ENCODE assay signal across 1 cellular context in genomic region chr18:11885278-11885991, GRCh38.
TF ChIP-seq lines count a peak whose summit lies in the region.

No MANE protein-coding gene starts in this region.

TF ChIP-seq in HepG2, 621 proteins besides CTCF, POLR2A, EP300 and RAD21 (continues in another document):
- TF ChIP-seq CHD4 (IDR thresholded peaks at IDR 0.05; ENCODE audit: borderline replicate concordance, low read length) (no peak), ZBTB38 (CRISPR knock-in tag; IDR thresholded peaks at IDR 0.05) (peak; percentile 62), ELF1 (CRISPR knock-in tag; IDR thresholded peaks at IDR 0.05) (peak; percentile 59), ZNF225 (CRISPR knock-in tag; IDR thresholded peaks at IDR 0.05) (no peak), NCOA2 (CRISPR knock-in tag; IDR thresholded peaks at IDR 0.05) (peak; percentile 66), HNF4A (CRISPR knock-in tag; IDR thresholded peaks at IDR 0.05) (peak; percentile 78), FOXA3 (CRISPR knock-in tag; IDR thresholded peaks at IDR 0.05) (peak; percentile 32; the same call in 1 of the 2 replicates), ZGPAT (CRISPR knock-in tag; IDR thresholded peaks at IDR 0.05) (peak; percentile 19; the same call in 1 of the 2 replicates), TEAD3 (CRISPR knock-in tag; optimal IDR thresholded peaks at IDR 0.05; ENCODE audit: borderline replicate concordance) (peak; percentile 92), RAD51 (IDR thresholded peaks at IDR 0.05; ENCODE audit: borderline replicate concordance) (no peak), STAT6 (CRISPR knock-in tag; IDR thresholded peaks at IDR 0.05; ENCODE audit: borderline replicate concordance) (no peak), SIX4 (CRISPR knock-in tag; IDR thresholded peaks at IDR 0.05) (peak; percentile 70), PRPF4 (IDR thresholded peaks at IDR 0.05; ENCODE audit: low read depth, low read length, poor library complexity, severe bottlenecking) (peak; percentile 60), ZNF614 (CRISPR knock-in tag; IDR thresholded peaks at IDR 0.05; ENCODE audit: borderline replicate concordance) (no peak), SAP130 (CRISPR knock-in tag; IDR thresholded peaks at IDR 0.05; ENCODE audit: low read depth) (peak; percentile 58), CBX5 (CRISPR knock-in tag; IDR thresholded peaks at IDR 0.05; ENCODE audit: borderline replicate concordance) (0 out of 2 replicates have a peak, but pooled peaks have one; percentile 22), CEBPG (CRISPR knock-in tag; IDR thresholded peaks at IDR 0.05) (0 out of 2 replicates have a peak, but pooled peaks have one; percentile 34), ETV5 (CRISPR knock-in tag; IDR thresholded peaks at IDR 0.05; ENCODE audit: borderline replicate concordance) (peak; percentile 21; the same call in 1 of the 2 replicates), HNF4G (IDR thresholded peaks at IDR 0.05; ENCODE audit: borderline replicate concordance, low read depth, low read length) (peak; percentile 68), HNF4G (CRISPR knock-in tag; IDR thresholded peaks at IDR 0.05; ENCODE audit: borderline replicate concordance, low read depth) (no peak), ZNF383 (CRISPR knock-in tag; IDR thresholded peaks at IDR 0.05; ENCODE audit: borderline replicate concordance) (no peak), TFDP1 (CRISPR knock-in tag; IDR thresholded peaks at IDR 0.05; ENCODE audit: borderline replicate concordance) (peak; percentile 18; the same call in 1 of the 2 replicates), RBFOX2 (IDR thresholded peaks at IDR 0.05; ENCODE audit: low read depth, low read length) (0 out of 2 replicates have a peak, but pooled peaks have one; percentile 27), MED13 (CRISPR knock-in tag; IDR thresholded peaks at IDR 0.05) (no peak), ZNF264 (CRISPR knock-in tag; IDR thresholded peaks at IDR 0.05) (peak; percentile 87), GATAD2A (CRISPR knock-in tag; IDR thresholded peaks at IDR 0.05) (peak; percentile 70), ASH2L (IDR thresholded peaks at IDR 0.05; ENCODE audit: insufficient read length, low read depth, low read length) (peak; percentile 48), NR2F2 (IDR thresholded peaks at IDR 0.05; ENCODE audit: borderline replicate concordance, low read depth) (no peak), ZNF687 (CRISPR knock-in tag; IDR thresholded peaks at IDR 0.05) (peak; percentile 65), FOSL2 (CRISPR knock-in tag; IDR thresholded peaks at IDR 0.05) (peak; percentile 24; the same call in 1 of the 2 replicates), ZNF768 (CRISPR knock-in tag; IDR thresholded peaks at IDR 0.05) (peak; percentile 32; the same call in 1 of the 2 replicates), ZNF292 (CRISPR knock-in tag; IDR thresholded peaks at IDR 0.05; ENCODE audit: borderline replicate concordance, low read depth) (peak; percentile 71; the same call in 1 of the 2 replicates), KAT8 (CRISPR knock-in tag; IDR thresholded peaks at IDR 0.05) (0 out of 2 replicates have a peak, but pooled peaks have one; percentile 22)
- TF ChIP-seq, protein P1, sequence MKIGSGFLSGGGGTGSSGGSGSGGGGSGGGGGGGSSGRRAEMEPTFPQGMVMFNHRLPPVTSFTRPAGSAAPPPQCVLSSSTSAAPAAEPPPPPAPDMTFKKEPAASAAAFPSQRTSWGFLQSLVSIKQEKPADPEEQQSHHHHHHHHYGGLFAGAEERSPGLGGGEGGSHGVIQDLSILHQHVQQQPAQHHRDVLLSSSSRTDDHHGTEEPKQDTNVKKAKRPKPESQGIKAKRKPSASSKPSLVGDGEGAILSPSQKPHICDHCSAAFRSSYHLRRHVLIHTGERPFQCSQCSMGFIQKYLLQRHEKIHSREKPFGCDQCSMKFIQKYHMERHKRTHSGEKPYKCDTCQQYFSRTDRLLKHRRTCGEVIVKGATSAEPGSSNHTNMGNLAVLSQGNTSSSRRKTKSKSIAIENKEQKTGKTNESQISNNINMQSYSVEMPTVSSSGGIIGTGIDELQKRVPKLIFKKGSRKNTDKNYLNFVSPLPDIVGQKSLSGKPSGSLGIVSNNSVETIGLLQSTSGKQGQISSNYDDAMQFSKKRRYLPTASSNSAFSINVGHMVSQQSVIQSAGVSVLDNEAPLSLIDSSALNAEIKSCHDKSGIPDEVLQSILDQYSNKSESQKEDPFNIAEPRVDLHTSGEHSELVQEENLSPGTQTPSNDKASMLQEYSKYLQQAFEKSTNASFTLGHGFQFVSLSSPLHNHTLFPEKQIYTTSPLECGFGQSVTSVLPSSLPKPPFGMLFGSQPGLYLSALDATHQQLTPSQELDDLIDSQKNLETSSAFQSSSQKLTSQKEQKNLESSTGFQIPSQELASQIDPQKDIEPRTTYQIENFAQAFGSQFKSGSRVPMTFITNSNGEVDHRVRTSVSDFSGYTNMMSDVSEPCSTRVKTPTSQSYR (CRISPR knock-in tag; IDR thresholded peaks at IDR 0.05; ENCODE audit: borderline replicate concordance), result peak; percentile 11; the same call in 1 of the 2 replicates
- TF ChIP-seq, protein P2, sequence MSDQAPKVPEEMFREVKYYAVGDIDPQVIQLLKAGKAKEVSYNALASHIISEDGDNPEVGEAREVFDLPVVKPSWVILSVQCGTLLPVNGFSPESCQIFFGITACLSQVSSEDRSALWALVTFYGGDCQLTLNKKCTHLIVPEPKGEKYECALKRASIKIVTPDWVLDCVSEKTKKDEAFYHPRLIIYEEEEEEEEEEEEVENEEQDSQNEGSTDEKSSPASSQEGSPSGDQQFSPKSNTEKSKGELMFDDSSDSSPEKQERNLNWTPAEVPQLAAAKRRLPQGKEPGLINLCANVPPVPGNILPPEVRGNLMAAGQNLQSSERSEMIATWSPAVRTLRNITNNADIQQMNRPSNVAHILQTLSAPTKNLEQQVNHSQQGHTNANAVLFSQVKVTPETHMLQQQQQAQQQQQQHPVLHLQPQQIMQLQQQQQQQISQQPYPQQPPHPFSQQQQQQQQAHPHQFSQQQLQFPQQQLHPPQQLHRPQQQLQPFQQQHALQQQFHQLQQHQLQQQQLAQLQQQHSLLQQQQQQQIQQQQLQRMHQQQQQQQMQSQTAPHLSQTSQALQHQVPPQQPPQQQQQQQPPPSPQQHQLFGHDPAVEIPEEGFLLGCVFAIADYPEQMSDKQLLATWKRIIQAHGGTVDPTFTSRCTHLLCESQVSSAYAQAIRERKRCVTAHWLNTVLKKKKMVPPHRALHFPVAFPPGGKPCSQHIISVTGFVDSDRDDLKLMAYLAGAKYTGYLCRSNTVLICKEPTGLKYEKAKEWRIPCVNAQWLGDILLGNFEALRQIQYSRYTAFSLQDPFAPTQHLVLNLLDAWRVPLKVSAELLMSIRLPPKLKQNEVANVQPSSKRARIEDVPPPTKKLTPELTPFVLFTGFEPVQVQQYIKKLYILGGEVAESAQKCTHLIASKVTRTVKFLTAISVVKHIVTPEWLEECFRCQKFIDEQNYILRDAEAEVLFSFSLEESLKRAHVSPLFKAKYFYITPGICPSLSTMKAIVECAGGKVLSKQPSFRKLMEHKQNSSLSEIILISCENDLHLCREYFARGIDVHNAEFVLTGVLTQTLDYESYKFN (CRISPR knock-in tag; conservative IDR thresholded peaks at IDR 0.05), result peak; percentile 61
- TF ChIP-seq, protein P3, sequence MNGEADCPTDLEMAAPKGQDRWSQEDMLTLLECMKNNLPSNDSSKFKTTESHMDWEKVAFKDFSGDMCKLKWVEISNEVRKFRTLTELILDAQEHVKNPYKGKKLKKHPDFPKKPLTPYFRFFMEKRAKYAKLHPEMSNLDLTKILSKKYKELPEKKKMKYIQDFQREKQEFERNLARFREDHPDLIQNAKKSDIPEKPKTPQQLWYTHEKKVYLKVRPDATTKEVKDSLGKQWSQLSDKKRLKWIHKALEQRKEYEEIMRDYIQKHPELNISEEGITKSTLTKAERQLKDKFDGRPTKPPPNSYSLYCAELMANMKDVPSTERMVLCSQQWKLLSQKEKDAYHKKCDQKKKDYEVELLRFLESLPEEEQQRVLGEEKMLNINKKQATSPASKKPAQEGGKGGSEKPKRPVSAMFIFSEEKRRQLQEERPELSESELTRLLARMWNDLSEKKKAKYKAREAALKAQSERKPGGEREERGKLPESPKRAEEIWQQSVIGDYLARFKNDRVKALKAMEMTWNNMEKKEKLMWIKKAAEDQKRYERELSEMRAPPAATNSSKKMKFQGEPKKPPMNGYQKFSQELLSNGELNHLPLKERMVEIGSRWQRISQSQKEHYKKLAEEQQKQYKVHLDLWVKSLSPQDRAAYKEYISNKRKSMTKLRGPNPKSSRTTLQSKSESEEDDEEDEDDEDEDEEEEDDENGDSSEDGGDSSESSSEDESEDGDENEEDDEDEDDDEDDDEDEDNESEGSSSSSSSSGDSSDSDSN (CRISPR knock-in tag; IDR thresholded peaks at IDR 0.05), result peak; percentile 33; the same call in 1 of the 2 replicates
- TF ChIP-seq, protein P4, sequence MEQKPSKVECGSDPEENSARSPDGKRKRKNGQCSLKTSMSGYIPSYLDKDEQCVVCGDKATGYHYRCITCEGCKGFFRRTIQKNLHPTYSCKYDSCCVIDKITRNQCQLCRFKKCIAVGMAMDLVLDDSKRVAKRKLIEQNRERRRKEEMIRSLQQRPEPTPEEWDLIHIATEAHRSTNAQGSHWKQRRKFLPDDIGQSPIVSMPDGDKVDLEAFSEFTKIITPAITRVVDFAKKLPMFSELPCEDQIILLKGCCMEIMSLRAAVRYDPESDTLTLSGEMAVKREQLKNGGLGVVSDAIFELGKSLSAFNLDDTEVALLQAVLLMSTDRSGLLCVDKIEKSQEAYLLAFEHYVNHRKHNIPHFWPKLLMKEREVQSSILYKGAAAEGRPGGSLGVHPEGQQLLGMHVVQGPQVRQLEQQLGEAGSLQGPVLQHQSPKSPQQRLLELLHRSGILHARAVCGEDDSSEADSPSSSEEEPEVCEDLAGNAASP (CRISPR knock-in tag; IDR thresholded peaks at IDR 0.05; ENCODE audit: borderline replicate concordance), result peak; percentile 21; the same call in 1 of the 2 replicates
- TF ChIP-seq, protein P5, sequence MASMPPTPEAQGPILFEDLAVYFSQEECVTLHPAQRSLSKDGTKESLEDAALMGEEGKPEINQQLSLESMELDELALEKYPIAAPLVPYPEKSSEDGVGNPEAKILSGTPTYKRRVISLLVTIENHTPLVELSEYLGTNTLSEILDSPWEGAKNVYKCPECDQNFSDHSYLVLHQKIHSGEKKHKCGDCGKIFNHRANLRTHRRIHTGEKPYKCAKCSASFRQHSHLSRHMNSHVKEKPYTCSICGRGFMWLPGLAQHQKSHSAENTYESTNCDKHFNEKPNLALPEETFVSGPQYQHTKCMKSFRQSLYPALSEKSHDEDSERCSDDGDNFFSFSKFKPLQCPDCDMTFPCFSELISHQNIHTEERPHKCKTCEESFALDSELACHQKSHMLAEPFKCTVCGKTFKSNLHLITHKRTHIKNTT (CRISPR knock-in tag; IDR thresholded peaks at IDR 0.05), result no peak
